9 cellular contexts compared by ENCODE assay signal in genomic region chr17:79813826-79814623, GRCh38. TPM values are rescaled to one million over a fixed set of nuclear protein-coding genes. Genes with fewer than 3 reads are reported as not detected.
A peak's percentile ranks its signal among the peaks of the same experiment; 100 is the strongest.
DNase-seq lines count a peak whose midpoint lies in the region; ATAC-seq and TF ChIP-seq lines count a peak whose summit lies in the region.
"Had no signal": no experiment of that assay in that cellular context is flagged by ENCODE, and none has a peak within 500 bp of the region (broad histone marks: within the 10 kb centered on the region; RNA-seq: fewer than 3 reads in every experiment).

No MANE protein-coding gene starts in this region.

- H3K36me3 ChIP-seq in mesenchymal stem cell (ENCODE audit: control insufficient read depth in 1 of 2, insufficient read depth in 2 of 2, low read depth in 1 of 2, low read length in 2 of 2) = no peaks in the 10 kb centered on the region

- no peak for TF ChIP-seq CTCF in 22Rv1 (IDR thresholded peaks at IDR 0.05)
- no peak for TF ChIP-seq CTCF in GM12865 (IDR thresholded peaks at IDR 0.05; ENCODE audit: insufficient read depth, low read depth, low read length, missing control alignments)

- no peak overlapping the region for H3K9ac ChIP-seq in mesenchymal stem cell (ENCODE audit: low read length)

- peak overlapping the region in 1 of 2 experiments; percentile 41 for H3K23ac ChIP-seq in mesenchymal stem cell (ENCODE audit: low read length in 2 of 2)

- WGBS in mesenchymal stem cell = 9% methylated on average over 19 of the region's 37 CpGs

- H3K79me1 ChIP-seq in mesenchymal stem cell (replicated peaks; ENCODE audit: low read length, poor library complexity, severe bottlenecking) = no peaks in the 10 kb centered on the region

- H3K27ac ChIP-seq in 22Rv1 = peak overlapping the region; percentile 98
- no peak overlapping the region for H3K27ac ChIP-seq in mesenchymal stem cell (ENCODE audit: low read length, poor library complexity, severe bottlenecking)

- H2AK5ac ChIP-seq in mesenchymal stem cell (ENCODE audit: low read length, severe bottlenecking) = no peak overlapping the region

- peak overlapping the region; percentile 18 for H3K4me3 ChIP-seq in GM12865 (ENCODE audit: low read depth, low read length)
- H3K4me3 ChIP-seq in mesenchymal stem cell (ENCODE audit: insufficient read depth in 1 of 2, low read depth in 1 of 2, low read length in 2 of 2) = peak overlapping the region in 1 of 2 experiments; percentile 51

- H3K27ac Mint-ChIP-seq in activated CD8-positive, alpha-beta T cell treated with anti-CD3 and anti-CD28 coated beads, Interleukin-2, amount 10 ng/mL, durations not matched to agents 7 days and 5 days = no peak overlapping the region
- H3K27ac Mint-ChIP-seq in activated CD8-positive, alpha-beta memory T cell treated with anti-CD3 and anti-CD28 coated beads, Interleukin-2, amount 10 ng/mL, durations not matched to agents 7 days and 5 days = no peak overlapping the region

- peak overlapping the region; percentile 99 for H2BK15ac ChIP-seq in mesenchymal stem cell (ENCODE audit: low read depth, poor library complexity, severe bottlenecking)

- peak overlapping the region; percentile 56 to 59 for H2BK12ac ChIP-seq in mesenchymal stem cell (ENCODE audit: low read length in 2 of 2)

- peaks cover 81 to 84% of the 10 kb centered on the region in 2 experiments for H3K27me3 ChIP-seq in mesenchymal stem cell (ENCODE audit: control insufficient read depth in 1 of 2, insufficient read depth in 1 of 2, low read length in 2 of 2)

- peaks cover 43% of the 10 kb centered on the region for H3K4me1 ChIP-seq in mesenchymal stem cell (ENCODE audit: control insufficient read depth, insufficient read depth, low read depth, low read length)

- no peaks in the 10 kb centered on the region for H3K9me3 Mint-ChIP-seq in activated CD8-positive, alpha-beta T cell treated with anti-CD3 and anti-CD28 coated beads, Interleukin-2, amount 10 ng/mL, durations not matched to agents 7 days and 5 days (ENCODE audit: insufficient read depth)
- no peaks in the 10 kb centered on the region for H3K9me3 Mint-ChIP-seq in activated CD8-positive, alpha-beta memory T cell treated with anti-CD3 and anti-CD28 coated beads, Interleukin-2, amount 10 ng/mL, durations not matched to agents 7 days and 5 days (ENCODE audit: low read depth)

- no peak for ATAC-seq in activated CD8-positive, alpha-beta T cell treated with anti-CD3 and anti-CD28 coated beads, Interleukin-2, amount 10 ng/mL, durations not matched to agents 7 days and 5 days
- ATAC-seq in HG03280 (IDR thresholded peaks at IDR 0.05; ENCODE audit: unreplicated experiment) = no peak
- no peak for ATAC-seq in activated CD8-positive, alpha-beta memory T cell treated with anti-CD3 and anti-CD28 coated beads, Interleukin-2, amount 10 ng/mL, durations not matched to agents 7 days and 5 days

- H3K4me1 Mint-ChIP-seq in activated CD8-positive, alpha-beta T cell treated with anti-CD3 and anti-CD28 coated beads, Interleukin-2, amount 10 ng/mL, durations not matched to agents 7 days and 5 days (ENCODE audit: low read depth) = peaks cover 34% of the 10 kb centered on the region
- H3K4me1 Mint-ChIP-seq in activated CD8-positive, alpha-beta memory T cell treated with anti-CD3 and anti-CD28 coated beads, Interleukin-2, amount 10 ng/mL, durations not matched to agents 7 days and 5 days = peaks cover 23% of the 10 kb centered on the region

- POLR2A ChIA-PET in activated CD8-positive, alpha-beta T cell treated with anti-CD3 and anti-CD28 coated beads, Interleukin-2, amount 10 ng/mL, durations not matched to agents 7 days and 5 days (lab: Charles Lee) = interaction anchor here (0.7 kb wide), 1 partner anchor 12 kb away, joined by 3 read pairs; no protein-coding TSS in a partner anchor

- H3K18ac ChIP-seq in mesenchymal stem cell (ENCODE audit: low read depth in 1 of 2, low read length in 2 of 2) = peak overlapping the region; percentile 41 to 74

- peak overlapping the region; percentile 56 for H4K8ac ChIP-seq in mesenchymal stem cell (ENCODE audit: low read length)

- CTCF ChIA-PET in activated CD8-positive, alpha-beta T cell treated with anti-CD3 and anti-CD28 coated beads, Interleukin-2, amount 10 ng/mL, durations not matched to agents 7 days and 5 days (lab: Charles Lee) = interaction anchor here (0.7 to 5.0 kb wide), 4 partner anchors 17 to 27 kb away, joined by 3 to 29 read pairs (median 3); partner anchors contain the start of genes CBX4 and CBX8
- CTCF ChIA-PET in activated CD8-positive, alpha-beta memory T cell treated with anti-CD3 and anti-CD28 coated beads, Interleukin-2, amount 10 ng/mL, durations not matched to agents 7 days and 5 days (lab: Charles Lee) = interaction anchor here (1.0 to 5.7 kb wide), 8 partner anchors 10 to 31 kb away, joined by 3 to 51 read pairs (median 4); partner anchors contain the start of gene CBX4

- H2AFZ ChIP-seq in mesenchymal stem cell (ENCODE audit: low read depth, low read length) = no peak overlapping the region

- DNase-seq in GM12865 (ENCODE audit: low read depth) (no peak), mesenchymal stem cell (no peak), DMS79 treated with DMSO at 0.1 percent for 48 hours (lab: John Stamatoyannopoulos, UW) (no peak), NCI-H774 (lab: John Stamatoyannopoulos, UW) (no peak)
- DNase-seq in activated CD8-positive, alpha-beta T cell treated with anti-CD3 and anti-CD28 coated beads, Interleukin-2, amount 10 ng/mL, durations not matched to agents 7 days and 5 days = no peak
- no peak for DNase-seq in activated CD8-positive, alpha-beta memory T cell treated with anti-CD3 and anti-CD28 coated beads, Interleukin-2, amount 10 ng/mL, durations not matched to agents 7 days and 5 days
- DNase-seq: NCI-H187 treated with DMSO at 0.1 percent for 48 hours had no signal

- H3K4me2 ChIP-seq in mesenchymal stem cell (ENCODE audit: low read length, poor library complexity, severe bottlenecking) = peak overlapping the region; percentile 61

- H3K9me3 ChIP-seq in mesenchymal stem cell (ENCODE audit: control insufficient read depth, low read length) = no peaks in the 10 kb centered on the region

- H3K4ac ChIP-seq in mesenchymal stem cell (ENCODE audit: low read depth in 1 of 2, low read length in 2 of 2) = no peak overlapping the region

- H4K91ac ChIP-seq in mesenchymal stem cell (ENCODE audit: low read length) = peak overlapping the region; percentile 75

- H2BK5ac ChIP-seq in mesenchymal stem cell (ENCODE audit: low read depth, low read length, poor library complexity, severe bottlenecking) = no peak overlapping the region

- peak overlapping the region; percentile 99 for H2BK120ac ChIP-seq in mesenchymal stem cell (ENCODE audit: low read depth, low read length)

- H3K4me3 Mint-ChIP-seq in activated CD8-positive, alpha-beta T cell treated with anti-CD3 and anti-CD28 coated beads, Interleukin-2, amount 10 ng/mL, durations not matched to agents 7 days and 5 days = peak overlapping the region; percentile 43
- no peak overlapping the region for H3K4me3 Mint-ChIP-seq in activated CD8-positive, alpha-beta memory T cell treated with anti-CD3 and anti-CD28 coated beads, Interleukin-2, amount 10 ng/mL, durations not matched to agents 7 days and 5 days

- H3K27me3 Mint-ChIP-seq in activated CD8-positive, alpha-beta T cell treated with anti-CD3 and anti-CD28 coated beads, Interleukin-2, amount 10 ng/mL, durations not matched to agents 7 days and 5 days (ENCODE audit: low read depth) = peaks cover 58% of the 10 kb centered on the region
- peaks cover 62% of the 10 kb centered on the region for H3K27me3 Mint-ChIP-seq in activated CD8-positive, alpha-beta memory T cell treated with anti-CD3 and anti-CD28 coated beads, Interleukin-2, amount 10 ng/mL, durations not matched to agents 7 days and 5 days

- peaks cover 2% of the 10 kb centered on the region for H3K36me3 Mint-ChIP-seq in activated CD8-positive, alpha-beta T cell treated with anti-CD3 and anti-CD28 coated beads, Interleukin-2, amount 10 ng/mL, durations not matched to agents 7 days and 5 days (ENCODE audit: low read depth)
- H3K36me3 Mint-ChIP-seq in activated CD8-positive, alpha-beta memory T cell treated with anti-CD3 and anti-CD28 coated beads, Interleukin-2, amount 10 ng/mL, durations not matched to agents 7 days and 5 days = no peaks in the 10 kb centered on the region

- H3K14ac ChIP-seq in mesenchymal stem cell (ENCODE audit: low read length in 2 of 2) = peak overlapping the region in 1 of 2 experiments; percentile 94

RNA-seq across cellular contexts. Expression of gene CBX8, which starts 17.1 kb away (rescaled TPM):
- total RNA-seq in activated CD8-positive, alpha-beta T cell treated with anti-CD3 and anti-CD28 coated beads, Interleukin-2, amount 10 ng/mL, durations not matched to agents 7 days and 5 days = 1 to 10 TPM; 8.6 to 9.4 TPM
- 2.9 TPM for polyA plus RNA-seq in mesenchymal stem cell (2013, experiment 1 of 2)
- polyA plus RNA-seq in mesenchymal stem cell (2013, experiment 2 of 2) = 2.8 TPM
- 1 to 10 TPM; 6.8 to 8.6 TPM for total RNA-seq in activated CD8-positive, alpha-beta memory T cell treated with anti-CD3 and anti-CD28 coated beads, Interleukin-2, amount 10 ng/mL, durations not matched to agents 7 days and 5 days

RNA-seq across cellular contexts. Expression of gene CBX4, which starts 25.2 kb away (rescaled TPM):
- total RNA-seq in activated CD8-positive, alpha-beta T cell treated with anti-CD3 and anti-CD28 coated beads, Interleukin-2, amount 10 ng/mL, durations not matched to agents 7 days and 5 days = 10 to 100 TPM; 50.3 to 57.2 TPM
- polyA plus RNA-seq in mesenchymal stem cell (2013, experiment 1 of 2) = 21.6 TPM
- 21.8 TPM for polyA plus RNA-seq in mesenchymal stem cell (2013, experiment 2 of 2)
- 10 to 100 TPM; 28.3 to 36.7 TPM for total RNA-seq in activated CD8-positive, alpha-beta memory T cell treated with anti-CD3 and anti-CD28 coated beads, Interleukin-2, amount 10 ng/mL, durations not matched to agents 7 days and 5 days

RNA-seq across cellular contexts. Expression of gene CBX2, which starts 36.1 kb away (rescaled TPM):
- total RNA-seq in activated CD8-positive, alpha-beta T cell treated with anti-CD3 and anti-CD28 coated beads, Interleukin-2, amount 10 ng/mL, durations not matched to agents 7 days and 5 days = 10 to 100 TPM; 16.2 to 16.5 TPM
- 2.2 TPM for polyA plus RNA-seq in mesenchymal stem cell (2013, experiment 1 of 2)
- polyA plus RNA-seq in mesenchymal stem cell (2013, experiment 2 of 2) = 1.9 TPM
- 1 to 10 TPM; 5.3 to 6.8 TPM for total RNA-seq in activated CD8-positive, alpha-beta memory T cell treated with anti-CD3 and anti-CD28 coated beads, Interleukin-2, amount 10 ng/mL, durations not matched to agents 7 days and 5 days
